In the genomic region with DNA sequence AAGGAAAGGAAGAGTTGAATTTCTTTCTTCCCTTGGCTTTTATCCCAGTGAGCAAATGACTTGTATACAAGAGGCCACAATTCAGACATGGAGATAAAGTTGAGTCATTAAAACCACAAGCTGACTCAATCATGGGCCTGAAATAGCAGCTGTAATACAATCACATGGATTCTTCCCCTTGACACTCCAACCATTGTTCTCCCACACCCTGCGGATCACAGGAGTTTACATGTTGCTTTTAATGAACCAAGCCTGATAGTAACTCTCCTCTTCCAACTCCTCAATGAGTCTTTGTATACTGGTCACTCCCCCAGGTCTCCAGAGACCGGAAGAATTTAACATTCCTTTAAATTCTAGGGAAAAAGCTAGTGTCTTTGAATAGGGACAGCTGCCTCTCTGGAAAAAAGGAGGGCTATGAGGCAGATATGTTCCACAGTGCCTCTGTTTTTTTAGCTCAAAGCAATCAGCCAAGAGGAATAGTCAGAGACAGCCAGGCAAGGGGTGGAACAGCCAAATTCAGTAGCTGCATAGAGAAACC, we compare ENCODE assay signal across 8 cellular contexts. TPM values are rescaled to one million over a fixed set of nuclear protein-coding genes. Genes with fewer than 3 reads are reported as not detected.
DNase-seq lines count a peak whose midpoint lies in the region; ATAC-seq and TF ChIP-seq lines count a peak whose summit lies in the region.

No MANE protein-coding gene starts in this region.

- no peaks in the 10 kb centered on the region for H3K9me3 Mint-ChIP-seq in activated naive CD8-positive, alpha-beta T cell treated with anti-CD3 and anti-CD28 coated beads for 36 hours
- no peaks in the 10 kb centered on the region for H3K9me3 Mint-ChIP-seq in CD8-positive, alpha-beta memory T cell

- peaks cover 42% of the 10 kb centered on the region for H3K4me1 Mint-ChIP-seq in activated naive CD8-positive, alpha-beta T cell treated with anti-CD3 and anti-CD28 coated beads for 36 hours
- peaks cover 10 to 23% (median 15%) of the 10 kb centered on the region in 3 donors for H3K4me1 Mint-ChIP-seq in CD8-positive, alpha-beta memory T cell

- H3K27ac Mint-ChIP-seq in activated naive CD8-positive, alpha-beta T cell treated with anti-CD3 and anti-CD28 coated beads for 36 hours = peak overlapping the region; percentile 67
- H3K27ac Mint-ChIP-seq in CD8-positive, alpha-beta memory T cell = peak overlapping the region in 3 of 8 donors; percentile 10 to 56 (median 18)

- peak overlapping the region; percentile 52 to 68 (median 61) for H3K27ac ChIP-seq in sigmoid colon
- no peak overlapping the region for H3K27ac ChIP-seq in effector memory CD4-positive, alpha-beta T cell (ENCODE audit: insufficient read depth, low read length, poor library complexity, severe bottlenecking)
- H3K27ac ChIP-seq in CD8-positive, alpha-beta memory T cell (ENCODE audit: low read depth, low read length) = no peak overlapping the region

- no peaks in the 10 kb centered on the region for H3K27me3 ChIP-seq in sigmoid colon
- no peaks in the 10 kb centered on the region for H3K27me3 ChIP-seq in effector memory CD4-positive, alpha-beta T cell (replicated peaks; ENCODE audit: control insufficient read depth, insufficient read depth, low read length, poor library complexity, severe bottlenecking)
- no peaks in the 10 kb centered on the region for H3K27me3 ChIP-seq in CD8-positive, alpha-beta memory T cell (ENCODE audit: insufficient read depth, low read length, poor library complexity, severe bottlenecking)

- no peak for TF ChIP-seq POLR2A in sigmoid colon (IDR thresholded peaks at IDR 0.05)

- TF ChIP-seq CTCF in AG09319 (IDR thresholded peaks at IDR 0.05; ENCODE audit: low read depth, low read length) (no peak), sigmoid colon (IDR thresholded peaks at IDR 0.05) (no peak)

- CTCF ChIA-PET in CD8-positive, alpha-beta memory T cell (lab: Charles Lee) = interaction anchor here (1.0 to 4.9 kb wide), 5 partner anchors 9 to 195 kb away, joined by 3 to 67 read pairs (median 4); partner anchors contain the start of gene PCDHGA10

- ATAC-seq in left cardiac atrium = peak; percentile 56 to 84
- ATAC-seq in GM19452 (IDR thresholded peaks at IDR 0.05; ENCODE audit: unreplicated experiment) = no peak

- H3K27me3 Mint-ChIP-seq in activated naive CD8-positive, alpha-beta T cell treated with anti-CD3 and anti-CD28 coated beads for 36 hours = no peaks in the 10 kb centered on the region
- H3K27me3 Mint-ChIP-seq in CD8-positive, alpha-beta memory T cell = no peaks in the 10 kb centered on the region

- H3K4me1 ChIP-seq in sigmoid colon = peaks cover 0 to 49% (median 25%) of the 10 kb centered on the region in 4 donors
- no peaks in the 10 kb centered on the region for H3K4me1 ChIP-seq in effector memory CD4-positive, alpha-beta T cell (ENCODE audit: control insufficient read depth, insufficient read depth, low read length, poor library complexity, severe bottlenecking)
- no peaks in the 10 kb centered on the region for H3K4me1 ChIP-seq in CD8-positive, alpha-beta memory T cell (ENCODE audit: insufficient read depth, low read length)

- H3K4me3 Mint-ChIP-seq in activated naive CD8-positive, alpha-beta T cell treated with anti-CD3 and anti-CD28 coated beads for 36 hours = no peak overlapping the region
- no peak overlapping the region for H3K4me3 Mint-ChIP-seq in CD8-positive, alpha-beta memory T cell

- H3K36me3 Mint-ChIP-seq in activated naive CD8-positive, alpha-beta T cell treated with anti-CD3 and anti-CD28 coated beads for 36 hours = peaks cover 54% of the 10 kb centered on the region
- H3K36me3 Mint-ChIP-seq in CD8-positive, alpha-beta memory T cell = peaks cover 27 to 99% (median 42%) of the 10 kb centered on the region in 3 donors

- peak; percentile 96 for DNase-seq in AG09319 (ENCODE audit: extremely low read depth, low read depth)
- DNase-seq in KBM-7 = peak; percentile 72
- no peak for DNase-seq in activated naive CD8-positive, alpha-beta T cell treated with anti-CD3 and anti-CD28 coated beads for 36 hours
- peak; percentile 58 for DNase-seq in left cardiac atrium
- DNase-seq in sigmoid colon = no peak
- no peak for DNase-seq in effector memory CD4-positive, alpha-beta T cell
- DNase-seq in CD8-positive, alpha-beta memory T cell = no peak

- no peak for TF ChIP-seq EP300 in sigmoid colon (IDR thresholded peaks at IDR 0.05)

- no peak overlapping the region for H3K4me3 ChIP-seq in sigmoid colon
- no peak overlapping the region for H3K4me3 ChIP-seq in effector memory CD4-positive, alpha-beta T cell (ENCODE audit: insufficient read depth, low read depth, low read length, poor library complexity, severe bottlenecking)
- H3K4me3 ChIP-seq in CD8-positive, alpha-beta memory T cell (ENCODE audit: low read length) = no peak overlapping the region

- POLR2A ChIA-PET in CD8-positive, alpha-beta memory T cell (lab: Charles Lee) = interaction anchor here (0.5 kb wide), 1 partner anchor 21 kb away, joined by 4 read pairs; no protein-coding TSS in a partner anchor

- in situ Hi-C loops in KBM-7 (cut with MboI; ENCODE audit: low pct_unique_long_range_greater_than_20kb, low sequenced_read_pairs) = no loop called here

- intact Hi-C loops in left cardiac atrium (cut with DNase I) = loop anchor here (5.0 to 10.0 kb wide), 3 partner anchors 41 to 97 kb away; partner anchors contain the start of genes PCDHGA11 (in 1 of the 2) and PCDHGC3 (in 1 of the 2)
- intact Hi-C loops in sigmoid colon (cut with DNase I) = no loop called here

- peaks cover 0 to 7% (median 0%) of the 10 kb centered on the region in 4 donors for H3K36me3 ChIP-seq in sigmoid colon
- peaks cover 96% of the 10 kb centered on the region for H3K36me3 ChIP-seq in effector memory CD4-positive, alpha-beta T cell (ENCODE audit: control insufficient read depth, insufficient read depth, low read length)
- peaks cover 80% of the 10 kb centered on the region for H3K36me3 ChIP-seq in CD8-positive, alpha-beta memory T cell (ENCODE audit: insufficient read depth, low read length)

- H3K9me3 ChIP-seq in sigmoid colon = no peaks in the 10 kb centered on the region
- H3K9me3 ChIP-seq in effector memory CD4-positive, alpha-beta T cell (ENCODE audit: control insufficient read depth, low read length) = no peaks in the 10 kb centered on the region
- H3K9me3 ChIP-seq in CD8-positive, alpha-beta memory T cell (ENCODE audit: low read length) = no peaks in the 10 kb centered on the region

- WGBS in sigmoid colon, 2 donors = 12 to 49% methylated on average over 2 of the region's 2 CpGs

RNA-seq across cellular contexts. Expression of gene PCDHGC5, which starts 32.4 kb away (rescaled TPM):
- total RNA-seq in activated naive CD8-positive, alpha-beta T cell treated with anti-CD3 and anti-CD28 coated beads for 36 hours = not detected
- total RNA-seq in left cardiac atrium (1 to 10 TPM in 1 of 2 donors, under 1 TPM in 1; 0.97 to 1.7 TPM), sigmoid colon (1 to 10 TPM; 1.1 to 5.6 (median 3.6) TPM)
- under 1 TPM in 2 of 3 donors, not detected in 1; 0.26 to 0.60 TPM for polyA plus RNA-seq in sigmoid colon
- not detected for total RNA-seq in CD8-positive, alpha-beta memory T cell
- not detected for polyA plus RNA-seq in CD8-positive, alpha-beta memory T cell

RNA-seq across cellular contexts. Expression of gene PCDHGC4, which starts 36.5 kb away (rescaled TPM):
- total RNA-seq in activated naive CD8-positive, alpha-beta T cell treated with anti-CD3 and anti-CD28 coated beads for 36 hours = not detected
- total RNA-seq in left cardiac atrium = 1 to 10 TPM; 1.4 to 1.7 TPM
- 1 to 10 TPM; 2.5 to 8.6 (median 5.2) TPM for total RNA-seq in sigmoid colon
- under 1 TPM in 1 of 3 donors, not detected in 2; 0.47 TPM for polyA plus RNA-seq in sigmoid colon
- total RNA-seq in CD8-positive, alpha-beta memory T cell = not detected
- not detected for polyA plus RNA-seq in CD8-positive, alpha-beta memory T cell

RNA-seq across cellular contexts. Expression of gene PCDHGC3, which starts 45.5 kb away (rescaled TPM):
- total RNA-seq in activated naive CD8-positive, alpha-beta T cell treated with anti-CD3 and anti-CD28 coated beads for 36 hours = under 1 TPM in 1 of 2 experiments, not detected in 1; 0.33 TPM
- 10 to 100 TPM; 33.7 to 39.1 TPM for total RNA-seq in left cardiac atrium
- 10 to 100 TPM; 31.4 to 47.8 (median 39.4) TPM for total RNA-seq in sigmoid colon
- 10 to 100 TPM in 2 of 3 donors, 1 to 10 TPM in 1; 5.1 to 24.1 (median 23.4) TPM for polyA plus RNA-seq in sigmoid colon
- under 1 TPM; 0.11 to 0.15 TPM for total RNA-seq in CD8-positive, alpha-beta memory T cell
- not detected for polyA plus RNA-seq in CD8-positive, alpha-beta memory T cell

Comparison
In these comparisons a context has a peak if more than half of its experiments do, and no peak if none do; other contexts are left out.
1. DNase-seq: peak in AG09319 (single experiment), KBM-7 (single experiment) and left cardiac atrium (single experiment); none in activated naive CD8-positive, alpha-beta T cell treated with anti-CD3 and anti-CD28 coated beads for 36 hours (single experiment), sigmoid colon (single experiment), effector memory CD4-positive, alpha-beta T cell (0 of 3) and CD8-positive, alpha-beta memory T cell (0 of 5).
2. H3K27ac ChIP-seq: peak in sigmoid colon (4 of 4); none in effector memory CD4-positive, alpha-beta T cell (single experiment) and CD8-positive, alpha-beta memory T cell (single experiment).
3. RNA of gene PCDHGC3, which starts 45.5 kb away (total RNA-seq): 31.4 to 47.8 TPM in sigmoid colon and 33.7 to 39.1 TPM in left cardiac atrium; 0.33 TPM in activated naive CD8-positive, alpha-beta T cell treated with anti-CD3 and anti-CD28 coated beads for 36 hours and 0.11 to 0.15 TPM in CD8-positive, alpha-beta memory T cell; every median in the first group is over 10 times any median in the second.